In genomic region chr6:167578371-167578901, GRCh38 we compare ENCODE assay signal across 24 cellular contexts.
"Had no signal": no experiment of that assay in that cellular context is flagged by ENCODE, and none has a peak within 500 bp of the region (broad histone marks: within the 10 kb centered on the region; RNA-seq: fewer than 3 reads in every experiment).

No MANE protein-coding gene starts in this region.

- H3K27ac Mint-ChIP-seq: activated naive CD8-positive, alpha-beta T cell; activated T-cell treated with anti-CD3 and anti-CD28 coated beads, Interleukin-2, amount 50 U/mL, for 24 hours; activated T-helper 2 cell treated with anti-CD3 and anti-CD28 coated beads, Interferon-gamma antibody, Interleukin-2, Interleukin-4, amounts not matched to agents 10 μg/mL and 5 μg/mL and 100 μg/mL, durations not matched to agents 14 hours and 24 hours and 36 hours; natural killer cell; stimulated activated naive CD8-positive, alpha-beta T cell treated with anti-CD3 and anti-CD28 coated beads, Interleukin-15, Interleukin-2, amounts not matched to agents 100 ng/mL and 50 ng/mL, for 24 hours; T-cell; T-helper 2 cell treated with Interferon-gamma antibody and Interleukin-4, amounts not matched to agents 5 μg/mL and 100 μg/mL, for 36 hours had no signal

- H3K36me3 Mint-ChIP-seq: activated naive CD8-positive, alpha-beta T cell; T-cell had no signal

- H3K27me3 ChIP-seq: adrenal gland, ascending aorta, tibial artery had no signal

- H3K4me3 ChIP-seq: adrenal gland, ascending aorta, coronary artery, lung, tibial artery had no signal

- DNase-seq: activated CD4-positive, alpha-beta T cell treated with anti-CD3 and anti-CD28 coated beads, Interleukin-2, amount 50 U/mL, for 1 hour; activated CD4-positive, CD25-positive, alpha-beta regulatory T cell treated with anti-CD3 and anti-CD28 coated beads, Interleukin-2, amount 50 U/mL, for 72 hours; activated CD8-positive, alpha-beta memory T cell treated with anti-CD3 and anti-CD28 coated beads for 24 hours; activated CD8-positive, alpha-beta memory T cell treated with anti-CD3 and anti-CD28 coated beads, Interleukin-2, amount 50 U/mL, for 4 hours; activated naive CD4-positive, alpha-beta T cell; activated T-cell treated with anti-CD3 and anti-CD28 coated beads, Interleukin-2, amount 50 U/mL, for 24 hours; adrenal gland; foreskin fibroblast; kidney; natural killer cell; occipital lobe; substantia nigra; tibial artery had no signal

- H3K4me3 Mint-ChIP-seq: activated naive CD8-positive, alpha-beta T cell; activated T-cell treated with anti-CD3 and anti-CD28 coated beads, Interleukin-2, amount 50 U/mL, for 24 hours; central memory CD8-positive, alpha-beta T cell; natural killer cell; stimulated activated naive CD8-positive, alpha-beta T cell treated with anti-CD3 and anti-CD28 coated beads, Interleukin-15, Interleukin-2, amounts not matched to agents 100 ng/mL and 50 ng/mL, for 24 hours; T-cell; T-helper 2 cell treated with Interferon-gamma antibody and Interleukin-4, amounts not matched to agents 5 μg/mL and 100 μg/mL, for 36 hours had no signal

- H3K4me1 Mint-ChIP-seq: central memory CD8-positive, alpha-beta T cell; natural killer cell; T-cell had no signal

- H3K27ac ChIP-seq: adrenal gland, ascending aorta, coronary artery, epithelial cell of prostate, tibial artery, VCaP had no signal

- H3K4me1 ChIP-seq: adrenal gland had no signal

- ATAC-seq: natural killer cell, T-cell had no signal

- H3K36me3 ChIP-seq: adrenal gland, ascending aorta, tibial artery had no signal
